In genomic region chr3:622314-622713, GRCh38 we compare ENCODE assay signal across 21 cellular contexts.
DNase-seq lines count a peak whose midpoint lies in the region; ATAC-seq, FAIRE-seq and TF ChIP-seq lines count a peak whose summit lies in the region.
"Had no signal": no experiment of that assay in that cellular context is flagged by ENCODE, and none has a peak within 500 bp of the region (broad histone marks: within the 10 kb centered on the region; RNA-seq: fewer than 3 reads in every experiment).

No MANE protein-coding gene starts in this region.

- no peak overlapping the region for H2AFZ ChIP-seq in GM12878 (ENCODE audit: control insufficient read depth, low read depth, low read length)

- no peaks in the 10 kb centered on the region for H4K20me1 ChIP-seq in GM12878 (ENCODE audit: control insufficient read depth, insufficient read depth)
- H4K20me1 ChIP-seq: BLaER1 treated with 17β-estradiol and CSF1 and Interleukin-3, amounts not matched to agents 10 nM and 100 nM had no signal

- in situ Hi-C loops in GM12878 (cut with MboI): no loop called here

- 45% methylated on average over 7 of the region's 7 CpGs for WGBS in GM12878 (ENCODE audit: insufficient coverage, insufficient replicate concordance, low lambda C conversion rate, missing lambda C conversion rate)

- POLR2A ChIA-PET in GM12878 (lab: Charles Lee): no interaction called here

- intact Hi-C loops in GM12878 (cut with micrococcal nuclease; ENCODE audit: unreplicated experiment): no loop called here

- no peak overlapping the region for H3K27ac ChIP-seq in GM12878 (ENCODE audit: control insufficient read depth, insufficient read depth)
- H3K27ac ChIP-seq: 22Rv1; A549; BLaER1 treated with 17β-estradiol and CSF1 and Interleukin-3, amounts not matched to agents 10 nM and 100 nM; C4-2B had no signal

- TF ChIP-seq EP300 in GM12878 (IDR thresholded peaks at IDR 0.05; ENCODE audit: borderline replicate concordance in 1 of 2, control insufficient read depth in 1 of 2, low read depth in 2 of 2, low read length in 2 of 2): no peak

- no peak overlapping the region for H3K4me2 ChIP-seq in GM12878 (ENCODE audit: control insufficient read depth, insufficient read depth)
- H3K4me2 ChIP-seq: A549; BLaER1 treated with 17β-estradiol and CSF1 and Interleukin-3, amounts not matched to agents 10 nM and 100 nM had no signal

- ATAC-seq in GM18867 (IDR thresholded peaks at IDR 0.05; ENCODE audit: unreplicated experiment) (peak; percentile 69), GM12878 (peak; percentile 52)
- ATAC-seq: A549; CD8-positive, alpha-beta T cell had no signal

- no peak overlapping the region for H3K4me3 ChIP-seq in GM12878
- H3K4me3 ChIP-seq: A549; BLaER1 treated with 17β-estradiol and CSF1 and Interleukin-3, amounts not matched to agents 10 nM and 100 nM had no signal

- no peak for TF ChIP-seq RAD21 in GM12878 (IDR thresholded peaks at IDR 0.05; ENCODE audit: insufficient read depth, low read depth, low read length)

- H3K27me3 ChIP-seq in GM12878 (replicated peaks in 1 of 2; ENCODE audit: control insufficient read depth in 2 of 2, insufficient read depth in 2 of 2, low read length in 1 of 2): no peaks in the 10 kb centered on the region
- H3K27me3 ChIP-seq: BLaER1 treated with 17β-estradiol and CSF1 and Interleukin-3, amounts not matched to agents 10 nM and 100 nM had no signal

- RAD21 ChIA-PET in GM12878 (lab: Charles Lee; ENCODE audit: unreplicated experiment): interaction anchor here (0.7 kb wide), 1 partner anchor 229 kb away, joined by 4 read pairs; no protein-coding TSS in a partner anchor

- no peak for FAIRE-seq in GM12878 (lab: Jason Lieb, UNC)
- FAIRE-seq: A549, G401.6, GM12892 had no signal

- BruUV-seq in GM12878 (replicated peaks; lab: Mats Ljungman, UMichigan): no TSS peak

- CTCF ChIA-PET in GM12878 (lab: Yijun Ruan, JAX): interaction anchor here (0.7 to 1.7 kb wide), 3 partner anchors 9 to 230 kb away, joined by 3 to 8 read pairs (median 3); no protein-coding TSS in a partner anchor

- no peaks in the 10 kb centered on the region for H3K36me3 ChIP-seq in GM12878 (ENCODE audit: control insufficient read depth in 2 of 2, insufficient read depth in 2 of 2, low read length in 1 of 2)
- H3K36me3 ChIP-seq: BLaER1 treated with 17β-estradiol and CSF1 and Interleukin-3, amounts not matched to agents 10 nM and 100 nM had no signal

- no peaks in the 10 kb centered on the region for H3K79me2 ChIP-seq in GM12878 (ENCODE audit: control insufficient read depth, insufficient read depth, low read length)

- DNase-seq in GM12878 (ENCODE audit: low read depth, low spot score) (no peak), left kidney (ENCODE audit: low read depth, low spot score) (peak; percentile 8), NCI-H69 (lab: John Stamatoyannopoulos, UW) (no peak), EL (no peak)
- no peak for DNase-seq in stimulated activated CD4-positive, alpha-beta T cell treated with anti-CD3 and anti-CD28 coated beads, Interleukin-2, amount 100 ng/mL, for 48 hours
- DNase-seq: AML-193; CD4-positive, alpha-beta T cell; CD8-positive, alpha-beta T cell; DMS 273 treated with DMSO at 0.1 percent for 48 hours; DMS153; DMS53; DMS79; DND-41; GF-D8 had no signal

- H3K4me1 ChIP-seq in GM12878 (ENCODE audit: control insufficient read depth, insufficient read depth, low read length): no peaks in the 10 kb centered on the region
- H3K4me1 ChIP-seq: A549; BLaER1 treated with 17β-estradiol and CSF1 and Interleukin-3, amounts not matched to agents 10 nM and 100 nM had no signal

- TF ChIP-seq CTCF in GM12878 (IDR thresholded peaks at IDR 0.05 in 2 of 3, conservative IDR thresholded peaks at IDR 0.05 in 1 of 3; ENCODE audit: control insufficient read depth in 2 of 3, extremely low read depth in 1 of 3, insufficient read depth in 1 of 3, low read depth in 3 of 3, low read length in 3 of 3): no peak

- H3K9me3 ChIP-seq in GM12878 (replicated peaks; ENCODE audit: control insufficient read depth, insufficient read depth, low read length): no peaks in the 10 kb centered on the region
- H3K9me3 ChIP-seq: A549; BLaER1 treated with 17β-estradiol and CSF1 and Interleukin-3, amounts not matched to agents 10 nM and 100 nM had no signal

- no peak for TF ChIP-seq POLR2A in GM12878 (IDR thresholded peaks at IDR 0.05; ENCODE audit: low read depth, low read length)

- no peak overlapping the region for H3K9ac ChIP-seq in GM12878 (ENCODE audit: control insufficient read depth, insufficient read depth, low read length)
- H3K9ac ChIP-seq: BLaER1 treated with 17β-estradiol and CSF1 and Interleukin-3, amounts not matched to agents 10 nM and 100 nM had no signal

- SMC1A ChIA-PET in GM12878 (lab: Charles Lee; ENCODE audit: uncharacterized antibody, unreplicated experiment): no interaction called here

TF ChIP-seq in GM12878, 131 proteins besides CTCF, POLR2A, EP300 and RAD21:
- no peak for TF ChIP-seq MYC (IDR thresholded peaks at IDR 0.05; ENCODE audit: insufficient read depth, insufficient read length, insufficient replicate concordance, low read length, severe bottlenecking)
- TF ChIP-seq SREBF2 (IDR thresholded peaks at IDR 0.05; ENCODE audit: low read length): no peak
- TF ChIP-seq CREB1 (IDR thresholded peaks at IDR 0.05; ENCODE audit: low read depth): no peak
- TF ChIP-seq SMAD1 (IDR thresholded peaks at IDR 0.05; ENCODE audit: low read depth, partially characterized antibody): no peak
- TF ChIP-seq SKIL (IDR thresholded peaks at IDR 0.05; ENCODE audit: low read depth, poor library complexity, severe bottlenecking): no peak
- TF ChIP-seq NFXL1 (IDR thresholded peaks at IDR 0.05; ENCODE audit: borderline replicate concordance): no peak
- no peak for TF ChIP-seq PBX3 (IDR thresholded peaks at IDR 0.05; ENCODE audit: insufficient replicate concordance, low read depth, low read length)
- TF ChIP-seq CEBPZ (IDR thresholded peaks at IDR 0.05; ENCODE audit: low read depth, low read length): no peak
- TF ChIP-seq CBX3 (IDR thresholded peaks at IDR 0.05; ENCODE audit: borderline replicate concordance, low read depth): no peak
